Comparison of ENCODE assay signal across 1 cellular context in the genomic region with DNA sequence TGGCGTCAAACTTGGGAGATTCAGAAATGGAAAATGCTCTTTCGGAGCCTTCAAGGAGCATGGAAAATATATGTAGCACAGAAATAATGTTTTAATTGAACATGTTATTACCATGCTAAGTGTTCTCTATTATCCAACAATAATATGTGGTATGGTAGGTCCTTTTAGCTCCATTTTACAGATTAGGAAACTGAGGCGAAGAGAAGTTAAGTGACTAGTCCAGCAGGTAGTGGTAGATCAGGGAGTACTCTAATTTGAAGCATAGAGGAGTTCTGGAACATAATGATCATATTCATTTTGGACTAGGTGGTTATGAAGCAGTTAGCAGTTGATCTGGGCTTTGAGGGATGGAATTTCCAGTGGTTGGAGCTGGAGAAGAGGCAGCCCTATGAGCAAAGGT.
TF ChIP-seq lines count a peak whose summit lies in the region.

No MANE protein-coding gene starts in this region.

TF ChIP-seq in GM23338, 12 proteins besides CTCF, POLR2A, EP300 and RAD21 (continued from another document):
- TF ChIP-seq, protein P1, sequence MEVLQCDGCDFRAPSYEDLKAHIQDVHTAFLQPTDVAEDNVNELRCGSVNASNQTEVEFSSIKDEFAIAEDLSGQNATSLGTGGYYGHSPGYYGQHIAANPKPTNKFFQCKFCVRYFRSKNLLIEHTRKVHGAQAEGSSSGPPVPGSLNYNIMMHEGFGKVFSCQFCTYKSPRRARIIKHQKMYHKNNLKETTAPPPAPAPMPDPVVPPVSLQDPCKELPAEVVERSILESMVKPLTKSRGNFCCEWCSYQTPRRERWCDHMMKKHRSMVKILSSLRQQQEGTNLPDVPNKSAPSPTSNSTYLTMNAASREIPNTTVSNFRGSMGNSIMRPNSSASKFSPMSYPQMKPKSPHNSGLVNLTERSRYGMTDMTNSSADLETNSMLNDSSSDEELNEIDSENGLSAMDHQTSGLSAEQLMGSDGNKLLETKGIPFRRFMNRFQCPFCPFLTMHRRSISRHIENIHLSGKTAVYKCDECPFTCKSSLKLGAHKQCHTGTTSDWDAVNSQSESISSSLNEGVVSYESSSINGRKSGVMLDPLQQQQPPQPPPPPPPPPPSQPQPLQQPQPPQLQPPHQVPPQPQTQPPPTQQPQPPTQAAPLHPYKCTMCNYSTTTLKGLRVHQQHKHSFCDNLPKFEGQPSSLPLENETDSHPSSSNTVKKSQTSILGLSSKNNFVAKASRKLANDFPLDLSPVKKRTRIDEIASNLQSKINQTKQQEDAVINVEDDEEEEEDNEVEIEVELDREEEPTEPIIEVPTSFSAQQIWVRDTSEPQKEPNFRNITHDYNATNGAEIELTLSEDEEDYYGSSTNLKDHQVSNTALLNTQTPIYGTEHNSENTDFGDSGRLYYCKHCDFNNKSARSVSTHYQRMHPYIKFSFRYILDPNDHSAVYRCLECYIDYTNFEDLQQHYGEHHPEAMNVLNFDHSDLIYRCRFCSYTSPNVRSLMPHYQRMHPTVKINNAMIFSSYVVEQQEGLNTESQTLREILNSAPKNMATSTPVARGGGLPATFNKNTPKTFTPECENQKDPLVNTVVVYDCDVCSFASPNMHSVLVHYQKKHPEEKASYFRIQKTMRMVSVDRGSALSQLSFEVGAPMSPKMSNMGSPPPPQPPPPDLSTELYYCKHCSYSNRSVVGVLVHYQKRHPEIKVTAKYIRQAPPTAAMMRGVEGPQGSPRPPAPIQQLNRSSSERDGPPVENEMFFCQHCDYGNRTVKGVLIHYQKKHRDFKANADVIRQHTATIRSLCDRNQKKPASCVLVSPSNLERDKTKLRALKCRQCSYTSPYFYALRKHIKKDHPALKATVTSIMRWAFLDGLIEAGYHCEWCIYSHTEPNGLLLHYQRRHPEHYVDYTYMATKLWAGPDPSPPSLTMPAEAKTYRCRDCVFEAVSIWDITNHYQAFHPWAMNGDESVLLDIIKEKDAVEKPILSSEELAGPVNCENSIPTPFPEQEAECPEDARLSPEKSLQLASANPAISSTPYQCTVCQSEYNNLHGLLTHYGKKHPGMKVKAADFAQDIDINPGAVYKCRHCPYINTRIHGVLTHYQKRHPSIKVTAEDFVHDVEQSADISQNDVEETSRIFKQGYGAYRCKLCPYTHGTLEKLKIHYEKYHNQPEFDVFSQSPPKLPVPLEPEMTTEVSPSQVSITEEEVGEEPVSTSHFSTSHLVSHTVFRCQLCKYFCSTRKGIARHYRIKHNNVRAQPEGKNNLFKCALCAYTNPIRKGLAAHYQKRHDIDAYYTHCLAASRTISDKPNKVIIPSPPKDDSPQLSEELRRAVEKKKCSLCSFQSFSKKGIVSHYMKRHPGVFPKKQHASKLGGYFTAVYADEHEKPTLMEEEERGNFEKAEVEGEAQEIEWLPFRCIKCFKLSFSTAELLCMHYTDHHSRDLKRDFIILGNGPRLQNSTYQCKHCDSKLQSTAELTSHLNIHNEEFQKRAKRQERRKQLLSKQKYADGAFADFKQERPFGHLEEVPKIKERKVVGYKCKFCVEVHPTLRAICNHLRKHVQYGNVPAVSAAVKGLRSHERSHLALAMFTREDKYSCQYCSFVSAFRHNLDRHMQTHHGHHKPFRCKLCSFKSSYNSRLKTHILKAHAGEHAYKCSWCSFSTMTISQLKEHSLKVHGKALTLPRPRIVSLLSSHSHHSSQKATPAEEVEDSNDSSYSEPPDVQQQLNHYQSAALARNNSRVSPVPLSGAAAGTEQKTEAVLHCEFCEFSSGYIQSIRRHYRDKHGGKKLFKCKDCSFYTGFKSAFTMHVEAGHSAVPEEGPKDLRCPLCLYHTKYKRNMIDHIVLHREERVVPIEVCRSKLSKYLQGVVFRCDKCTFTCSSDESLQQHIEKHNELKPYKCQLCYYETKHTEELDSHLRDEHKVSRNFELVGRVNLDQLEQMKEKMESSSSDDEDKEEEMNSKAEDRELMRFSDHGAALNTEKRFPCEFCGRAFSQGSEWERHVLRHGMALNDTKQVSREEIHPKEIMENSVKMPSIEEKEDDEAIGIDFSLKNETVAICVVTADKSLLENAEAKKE (CRISPR knock-in tag; IDR thresholded peaks at IDR 0.05) = no peak
TF ChIP-seq in GM23338: peak in this region for 0.
